ENCODE assay signal across 8 cellular contexts in the genomic region with DNA sequence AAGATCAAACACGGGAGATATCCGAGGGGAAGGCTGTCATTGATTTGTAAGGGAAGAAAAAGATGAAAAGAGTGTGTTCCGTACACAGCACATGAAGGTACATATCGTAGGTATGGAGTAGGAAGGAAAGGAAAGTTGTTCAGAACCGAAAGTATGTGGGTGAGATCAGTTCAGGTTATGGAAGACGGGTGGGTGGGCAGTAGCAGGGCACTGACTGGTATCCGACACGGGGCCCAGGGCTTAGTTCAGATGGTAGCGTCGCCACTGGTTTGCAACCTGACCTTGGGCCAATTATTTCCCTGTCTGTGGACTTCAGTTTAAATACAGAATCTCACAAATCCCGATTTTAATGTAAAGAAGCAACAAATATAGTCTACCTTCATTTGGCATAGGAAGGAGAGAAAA. TPM values are rescaled to one million over a fixed set of nuclear protein-coding genes. Genes with fewer than 3 reads are reported as not detected.
A peak's percentile ranks its signal among the peaks of the same experiment; 100 is the strongest.
DNase-seq lines count a peak whose midpoint lies in the region; ATAC-seq and TF ChIP-seq lines count a peak whose summit lies in the region.

No MANE protein-coding gene starts in this region.

- no peaks in the 10 kb centered on the region for H3F3A ChIP-seq in Loucy (ENCODE audit: low read depth)

- intact Hi-C loops in ascending aorta (cut with DNase I) = loop anchor here (5.0 to 10.0 kb wide), 3 partner anchors 124 to 1394 kb away; partner anchors contain the start of genes TRIM62 and ZSCAN20

- no peak overlapping the region; the same call in 1 of the 2 replicates for H2AFZ ChIP-seq in Loucy (ENCODE audit: low read length)

- H3K9ac ChIP-seq in BLaER1 (peak overlapping the region; percentile 98), Loucy (ENCODE audit: low read depth, low read length, poor library complexity, severe bottlenecking) (peak overlapping the region; percentile 90)

- H3K27me3 ChIP-seq in BLaER1 (no peaks in the 10 kb centered on the region), Loucy (ENCODE audit: insufficient read depth, low read length, poor library complexity, severe bottlenecking) (no peaks in the 10 kb centered on the region), ascending aorta (no peaks in the 10 kb centered on the region)

- H3K4me1 ChIP-seq in BLaER1 = peaks cover 72% of the 10 kb centered on the region
- peaks cover 63% of the 10 kb centered on the region for H3K4me1 ChIP-seq in Loucy (ENCODE audit: insufficient read depth, low read length, poor library complexity, severe bottlenecking)
- peaks cover 12 to 36% of the 10 kb centered on the region in 2 donors for H3K4me1 ChIP-seq in ascending aorta

- H3K4me2 ChIP-seq in BLaER1 (peak overlapping the region; percentile 96), Loucy (ENCODE audit: low read depth, low read length, poor library complexity, severe bottlenecking) (peak overlapping the region; percentile 92)

- H3K4me3 ChIP-seq in BLaER1 (peak overlapping the region; percentile 95), Loucy (ENCODE audit: low read length, poor library complexity, severe bottlenecking) (peak overlapping the region; percentile 91), ascending aorta (peak overlapping the region; percentile 87 to 99)

- H3K36me3 ChIP-seq in BLaER1 (peaks cover 15% of the 10 kb centered on the region), Loucy (ENCODE audit: insufficient read depth, low read length) (no peaks in the 10 kb centered on the region), ascending aorta (peaks cover 0 to 11% of the 10 kb centered on the region in 2 donors)

- H4K20me1 ChIP-seq in BLaER1 (peaks cover 58% of the 10 kb centered on the region), Loucy (ENCODE audit: insufficient read depth, low read length, poor library complexity, severe bottlenecking) (peaks cover 53% of the 10 kb centered on the region)

- DNase-seq in ascending aorta (ENCODE audit: low spot score in 2 of 2) = no peak
- peak; percentile 40 for DNase-seq in kidney tubule cell (ENCODE audit: low spot score)
- DNase-seq in stimulated activated CD4-positive, alpha-beta T cell treated with anti-CD3 and anti-CD28 coated beads, Interleukin-4, amount 100 ng/mL, for 4 hours = peak; percentile 29 to 54
- DNase-seq in NCI-H1436 treated with DMSO at 0.1 percent for 48 hours (lab: John Stamatoyannopoulos, UW) = no peak
- DNase-seq in dedifferentiated amniotic fluid mesenchymal stem cell (ENCODE audit: extremely low spot score) = no peak

- H3K9me3 ChIP-seq in BLaER1 (no peaks in the 10 kb centered on the region), Loucy (ENCODE audit: insufficient read depth, low read depth, low read length) (no peaks in the 10 kb centered on the region), ascending aorta (no peaks in the 10 kb centered on the region)

- no peak for TF ChIP-seq CTCF in Loucy (conservative IDR thresholded peaks at IDR 0.05; ENCODE audit: low read length)
- no peak for TF ChIP-seq CTCF in ascending aorta (IDR thresholded peaks at IDR 0.05)

- no peaks in the 10 kb centered on the region for H3K9me2 ChIP-seq in Loucy (replicated peaks; ENCODE audit: low read depth, low read length)

- no peak for ATAC-seq in GM18511 (IDR thresholded peaks at IDR 0.05; ENCODE audit: unreplicated experiment)

- H3K27ac ChIP-seq in BLaER1 (peak overlapping the region; percentile 99), ascending aorta (peak overlapping the region; percentile 91 to 100)

- H3K79me2 ChIP-seq in Loucy (ENCODE audit: insufficient read depth, low read length) = peaks cover 79% of the 10 kb centered on the region

RNA-seq across cellular contexts. Expression of gene A3GALT2, which starts 27.8 kb away (rescaled TPM):
- not detected for total RNA-seq in ascending aorta

Comparison
In these comparisons a context has a peak if more than half of its experiments do, and no peak if none do; other contexts are left out.
1. DNase-seq: peak in kidney tubule cell (single experiment) and stimulated activated CD4-positive, alpha-beta T cell treated with anti-CD3 and anti-CD28 coated beads, Interleukin-4, amount 100 ng/mL, for 4 hours (2 of 2); none in ascending aorta (0 of 2), NCI-H1436 treated with DMSO at 0.1 percent for 48 hours (single experiment) and dedifferentiated amniotic fluid mesenchymal stem cell (single experiment).
2. Peak in every context shown above with its lines, with median percentiles within 50 percentile points of each other: H3K4me3 ChIP-seq.